Comparison of ENCODE assay signal across 22 cellular contexts in the genomic region with DNA sequence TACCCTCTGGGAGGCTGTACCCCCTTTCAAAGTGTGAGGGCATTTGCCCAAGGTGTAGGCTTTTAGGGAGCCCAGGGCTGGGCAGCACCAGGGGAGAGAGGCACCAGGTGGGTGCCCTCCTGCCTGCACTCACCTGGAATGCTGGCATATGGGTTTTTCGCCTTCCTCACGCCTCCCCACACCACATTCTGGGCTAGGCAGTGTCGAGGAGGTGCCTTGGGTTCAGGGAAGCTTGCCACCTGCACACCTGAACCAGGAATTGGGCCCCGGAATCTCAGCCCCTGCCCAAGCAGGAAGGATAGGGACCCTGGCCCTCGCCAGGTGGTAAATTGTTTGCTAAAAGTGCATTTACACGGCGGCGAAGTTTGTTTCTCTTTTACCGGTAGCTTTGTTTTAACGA. TPM values are rescaled to one million over a fixed set of nuclear protein-coding genes. Genes with fewer than 3 reads are reported as not detected.
A peak's percentile ranks its signal among the peaks of the same experiment; 100 is the strongest.
DNase-seq lines count a peak whose midpoint lies in the region; ATAC-seq, FAIRE-seq and TF ChIP-seq lines count a peak whose summit lies in the region.
"Had no signal": no experiment of that assay in that cellular context is flagged by ENCODE, and none has a peak within 500 bp of the region (broad histone marks: within the 10 kb centered on the region; RNA-seq: fewer than 3 reads in every experiment).

No MANE protein-coding gene starts in this region.

- 4% methylated on average over 10 of the region's 10 CpGs; no CpG with 5 or more reads in 1 of the 2 experiments for WGBS in H1 (ENCODE audit: extremely low coverage in 1 of 2, insufficient coverage in 1 of 2, insufficient read length in 1 of 2, insufficient replicate concordance in 2 of 2, low coverage in 1 of 2, low lambda C conversion rate in 2 of 2, missing lambda C conversion rate in 1 of 2), 2 experiments
- 13% methylated on average over 8 of the region's 10 CpGs for WGBS in mesenchymal stem cell

- H3K9ac ChIP-seq in H1 (replicated peaks in 1 of 4; ENCODE audit: extremely low read depth in 1 of 4, low read depth in 3 of 4, low read length in 3 of 4) (no peak overlapping the region), mesenchymal stem cell (ENCODE audit: low read length) (no peak overlapping the region)
- H3K9ac ChIP-seq: BLaER1 treated with 17β-estradiol and CSF1 and Interleukin-3, amounts not matched to agents 10 nM and 100 nM had no signal

- TF ChIP-seq RAD21 in H1 (IDR thresholded peaks at IDR 0.05 in 1 of 2, conservative IDR thresholded peaks at IDR 0.05 in 1 of 2; ENCODE audit: low read depth in 2 of 2, low read length in 2 of 2) = no peak

- CTCF ChIA-PET in H1 (lab: Charles Lee; ENCODE audit: partially characterized antibody) = interaction anchor here (0.7 to 3.6 kb wide), 19 partner anchors 9 to 869 kb away, joined by 3 to 19 read pairs (median 5); no protein-coding TSS in a partner anchor

- peaks cover 11 to 26% of the 10 kb centered on the region in 2 donors for H3K27me3 ChIP-seq in right atrium auricular region
- H3K27me3 ChIP-seq in H1 (replicated peaks in 1 of 4; ENCODE audit: control insufficient read depth in 3 of 4, extremely low read depth in 1 of 4, insufficient read depth in 3 of 4, low read length in 3 of 4) = peaks cover 40 to 70% (median 64%) of the 10 kb centered on the region in 4 experiments; a peak in 6 of 7 replicates
- peaks cover 0 to 53% of the 10 kb centered on the region in 2 experiments for H3K27me3 ChIP-seq in mesenchymal stem cell (ENCODE audit: control insufficient read depth in 1 of 2, insufficient read depth in 1 of 2, low read length in 2 of 2)

- H3K18ac ChIP-seq in H1 (ENCODE audit: extremely low read depth, low read length) = 0 out of 2 replicates have a peak overlapping the region, but pooled peaks have one; percentile 32
- H3K18ac ChIP-seq in mesenchymal stem cell (ENCODE audit: low read depth in 1 of 2, low read length in 2 of 2) = peak overlapping the region; percentile 28 to 71

- no peak overlapping the region for H3K4me3 Mint-ChIP-seq in stimulated activated naive B cell treated with anti-CD40 and anti-IgM and Interleukin-4, amounts not matched to agents 10 μg/mL and 1 μg/mL and 100 μg/mL, for 72 hours

- H2AFZ ChIP-seq in H1 (ENCODE audit: low read length) (no peak overlapping the region), mesenchymal stem cell (ENCODE audit: low read depth, low read length) (no peak overlapping the region)

- peaks cover 0 to 4% of the 10 kb centered on the region in 2 donors for H3K9me3 Mint-ChIP-seq in stimulated activated naive B cell treated with anti-CD40 and anti-IgM and Interleukin-4, amounts not matched to agents 10 μg/mL and 1 μg/mL and 100 μg/mL, for 72 hours

- ATAC-seq in stimulated activated naive B cell treated with anti-CD40 and anti-IgM and Interleukin-4, amounts not matched to agents 10 μg/mL and 1 μg/mL and 100 μg/mL, for 72 hours (replicated peaks) = no peak
- no peak for ATAC-seq in HG02885 (IDR thresholded peaks at IDR 0.05; ENCODE audit: poor library complexity, unreplicated experiment)
- ATAC-seq: GM12878 had no signal

- 0 out of 2 replicates have a peak overlapping the region, but pooled peaks have one; percentile 47 for H2AK5ac ChIP-seq in H1 (ENCODE audit: low read depth, low read length)
- peak overlapping the region; percentile 17 for H2AK5ac ChIP-seq in mesenchymal stem cell (ENCODE audit: low read length, severe bottlenecking)

- peaks cover 10 to 13% of the 10 kb centered on the region in 2 donors for H3K4me1 Mint-ChIP-seq in stimulated activated naive B cell treated with anti-CD40 and anti-IgM and Interleukin-4, amounts not matched to agents 10 μg/mL and 1 μg/mL and 100 μg/mL, for 72 hours

- POLR2A ChIA-PET in H1 (lab: Charles Lee; ENCODE audit: partially characterized antibody) = interaction anchor here (0.9 to 5.2 kb wide), 6 partner anchors 16 to 64 kb away, joined by 3 to 25 read pairs (median 3); no protein-coding TSS in a partner anchor

- no peak for TF ChIP-seq EP300 in H1 (IDR thresholded peaks at IDR 0.05; ENCODE audit: borderline replicate concordance in 1 of 2, low read depth in 2 of 2, low read length in 2 of 2)

- H3K79me1 ChIP-seq in H1 (ENCODE audit: low read depth, low read length) (no peaks in the 10 kb centered on the region), mesenchymal stem cell (replicated peaks; ENCODE audit: low read length, poor library complexity, severe bottlenecking) (peaks cover 51% of the 10 kb centered on the region)

- intact Hi-C loops in cardiac septum (cut with DNase I) = loop anchor here (10.0 kb wide), 1 partner anchor 670 kb away; no protein-coding TSS in a partner anchor

- DNase-seq in cardiac septum (ENCODE audit: low spot score) (peak; percentile 31), right atrium auricular region (ENCODE audit: low spot score) (no peak), H1 (ENCODE audit: low read depth in 1 of 2, low spot score in 2 of 2) (peak in 1 of 2 experiments; percentile 66), mesenchymal stem cell (no peak), superior temporal gyrus (ENCODE audit: extremely low spot score) (no peak), SKM-1 treated with dmso at 0.1 percent for 144 hours (lab: John Stamatoyannopoulos, UW; ENCODE audit: unreplicated experiment) (no peak)
- no peak for DNase-seq in stimulated activated naive B cell treated with anti-CD40 and anti-IgM and Interleukin-4, amounts not matched to agents 10 μg/mL and 1 μg/mL and 100 μg/mL, for 72 hours
- DNase-seq: DMS79 treated with DMSO at 0.1 percent for 48 hours; GDM1; Kasumi-1; NCI-H1105; NCI-H1694 treated with DMSO at 0.1 percent for 48 hours; NCI-H69; NK-92 treated with Interleukin-12 subunit alpha and Interleukin-12 subunit beta, amount 100 ng/mL, for 24 hours; SIG-M5 had no signal

- peak overlapping the region; percentile 15 for H3K27ac Mint-ChIP-seq in stimulated activated naive B cell treated with anti-CD40 and anti-IgM and Interleukin-4, amounts not matched to agents 10 μg/mL and 1 μg/mL and 100 μg/mL, for 72 hours

- no peak overlapping the region for H3K56ac ChIP-seq in H1 (replicated peaks; ENCODE audit: insufficient read length, low read depth, low read length)

- peaks cover 0 to 6% of the 10 kb centered on the region in 2 experiments for H4K20me1 ChIP-seq in H1 (replicated peaks in 1 of 2; ENCODE audit: control insufficient read depth in 1 of 2, insufficient read depth in 2 of 2, low read length in 2 of 2)

- no peak overlapping the region for H4K5ac ChIP-seq in H1 (ENCODE audit: insufficient read length, low read depth, low read length)

- H3K4ac ChIP-seq in H1 (replicated peaks; ENCODE audit: insufficient read length, low read depth, low read length) = no peak overlapping the region
- H3K4ac ChIP-seq in mesenchymal stem cell (ENCODE audit: low read depth in 1 of 2, low read length in 2 of 2) = peak overlapping the region in 1 of 2 experiments; percentile 74

- H3K36me3 ChIP-seq in right atrium auricular region (no peaks in the 10 kb centered on the region), H1 (ENCODE audit: control insufficient read depth in 2 of 4, insufficient read depth in 4 of 4, low read length in 3 of 4) (no peaks in the 10 kb centered on the region), mesenchymal stem cell (ENCODE audit: control insufficient read depth in 1 of 2, insufficient read depth in 2 of 2, low read depth in 1 of 2, low read length in 2 of 2) (peaks cover 0 to 6% of the 10 kb centered on the region in 2 experiments)
- H3K36me3 ChIP-seq: BLaER1 treated with 17β-estradiol and CSF1 and Interleukin-3, amounts not matched to agents 10 nM and 100 nM had no signal

- no peak overlapping the region for H3K14ac ChIP-seq in H1 (ENCODE audit: insufficient read length)
- no peak overlapping the region for H3K14ac ChIP-seq in mesenchymal stem cell (ENCODE audit: low read length in 2 of 2)

- H2BK15ac ChIP-seq in H1 (ENCODE audit: low read length) (no peak overlapping the region; the same call in 1 of the 2 replicates), mesenchymal stem cell (ENCODE audit: low read depth, poor library complexity, severe bottlenecking) (no peak overlapping the region)

- no peaks in the 10 kb centered on the region for H3K79me2 ChIP-seq in H1 (ENCODE audit: control insufficient read depth in 1 of 2, insufficient read depth in 2 of 2, low read length in 2 of 2)

- no peak overlapping the region for H3K27ac ChIP-seq in right atrium auricular region
- H3K27ac ChIP-seq in H1 (ENCODE audit: low read depth, low read length) = no peak overlapping the region
- no peak overlapping the region for H3K27ac ChIP-seq in mesenchymal stem cell (ENCODE audit: low read length, poor library complexity, severe bottlenecking)
- H3K27ac ChIP-seq: BLaER1 treated with 17β-estradiol and CSF1 and Interleukin-3, amounts not matched to agents 10 nM and 100 nM had no signal

- H2BK12ac ChIP-seq in H1 (ENCODE audit: low read depth, low read length) (0 out of 2 replicates have a peak overlapping the region, but pooled peaks have one; percentile 90), mesenchymal stem cell (ENCODE audit: low read length in 2 of 2) (peak overlapping the region; percentile 28 to 61)

- H2BK20ac ChIP-seq in H1 (ENCODE audit: low read length) = peak overlapping the region; percentile 11; the same call in 1 of the 2 replicates

- H4K8ac ChIP-seq in H1 (ENCODE audit: extremely low read depth, insufficient read depth, low read length) (no peak overlapping the region; the same call in 1 of the 2 replicates), mesenchymal stem cell (ENCODE audit: low read length) (peak overlapping the region; percentile 55)

- peaks cover 32% of the 10 kb centered on the region; the same call in 1 of the 2 replicates for H3K23me2 ChIP-seq in H1 (ENCODE audit: low read depth, low read length)

- peak overlapping the region; percentile 41; the same call in 1 of the 2 replicates for H2BK5ac ChIP-seq in H1 (ENCODE audit: low read depth, low read length)
- H2BK5ac ChIP-seq in mesenchymal stem cell (ENCODE audit: low read depth, low read length, poor library complexity, severe bottlenecking) = no peak overlapping the region

- no peak for FAIRE-seq in H1 (lab: Jason Lieb, UNC)
- FAIRE-seq: A204.1, GM12878, GM18507 had no signal

- H2BK120ac ChIP-seq in H1 (replicated peaks; ENCODE audit: low read depth, low read length) (no peak overlapping the region), mesenchymal stem cell (ENCODE audit: low read depth, low read length) (peak overlapping the region; percentile 45)

- no peak for TF ChIP-seq POLR2A in H1 (IDR thresholded peaks at IDR 0.05; ENCODE audit: control extremely low read depth in 1 of 2, low read depth in 2 of 2, low read length in 2 of 2)

- H4K91ac ChIP-seq in H1 (replicated peaks; ENCODE audit: insufficient read length, low read length) (peak overlapping the region; percentile 2), mesenchymal stem cell (ENCODE audit: low read length) (peak overlapping the region; percentile 10)

- H3K4me1 ChIP-seq in right atrium auricular region (peaks cover 0 to 26% of the 10 kb centered on the region in 2 donors), H1 (replicated peaks in 1 of 4; ENCODE audit: control insufficient read depth in 3 of 4, insufficient read depth in 4 of 4, low read length in 3 of 4) (peaks cover 11 to 33% (median 23%) of the 10 kb centered on the region in 4 experiments), mesenchymal stem cell (ENCODE audit: control insufficient read depth, insufficient read depth, low read depth, low read length) (peaks cover 43% of the 10 kb centered on the region)

- H3K27me3 Mint-ChIP-seq in stimulated activated naive B cell treated with anti-CD40 and anti-IgM and Interleukin-4, amounts not matched to agents 10 μg/mL and 1 μg/mL and 100 μg/mL, for 72 hours = peaks cover 68 to 82% of the 10 kb centered on the region in 2 donors

- H3K23ac ChIP-seq in H1 (ENCODE audit: insufficient read length) (no peak overlapping the region), mesenchymal stem cell (ENCODE audit: low read length in 2 of 2) (peak overlapping the region in 1 of 2 experiments; percentile 99)

- H3K4me3 ChIP-seq in right atrium auricular region = no peak overlapping the region
- peak overlapping the region; percentile 26 to 82 (median 45); a peak in 5 of 8 replicates for H3K4me3 ChIP-seq in H1 (ENCODE audit: extremely low read depth in 1 of 4, insufficient read depth in 2 of 4, low read depth in 3 of 4, low read length in 4 of 4)
- H3K4me3 ChIP-seq in mesenchymal stem cell (ENCODE audit: insufficient read depth in 1 of 2, low read depth in 1 of 2, low read length in 2 of 2) = no peak overlapping the region
- H3K4me3 ChIP-seq: BLaER1 treated with 17β-estradiol and CSF1 and Interleukin-3, amounts not matched to agents 10 nM and 100 nM; GM12878 had no signal

- no peak for TF ChIP-seq CTCF in right atrium auricular region (IDR thresholded peaks at IDR 0.05)
- no peak for TF ChIP-seq CTCF in H1 (IDR thresholded peaks at IDR 0.05; ENCODE audit: control extremely low read depth in 1 of 3, insufficient read depth in 1 of 3, low read depth in 1 of 3, low read length in 3 of 3)

- peak overlapping the region; percentile 86 to 95 for H3K4me2 ChIP-seq in H1 (ENCODE audit: insufficient read depth in 1 of 2, low read depth in 2 of 2, low read length in 2 of 2)
- no peak overlapping the region for H3K4me2 ChIP-seq in mesenchymal stem cell (ENCODE audit: low read length, poor library complexity, severe bottlenecking)

- H3K9me3 ChIP-seq in right atrium auricular region (no peaks in the 10 kb centered on the region), H1 (ENCODE audit: insufficient read depth in 2 of 2, low read depth in 1 of 2, low read length in 1 of 2) (no peaks in the 10 kb centered on the region), mesenchymal stem cell (ENCODE audit: control insufficient read depth, low read length) (no peaks in the 10 kb centered on the region)

- H3K36me3 Mint-ChIP-seq in stimulated activated naive B cell treated with anti-CD40 and anti-IgM and Interleukin-4, amounts not matched to agents 10 μg/mL and 1 μg/mL and 100 μg/mL, for 72 hours = peaks cover 3 to 4% of the 10 kb centered on the region in 2 donors

RNA-seq across cellular contexts. Expression of a gene that starts 5.1 kb away (rescaled TPM):
- total RNA-seq in cardiac septum (5.2 TPM), right atrium auricular region (1 to 10 TPM; 3.9 to 5.6 TPM)
- 9.3 and 12.3 TPM in 2 replicates for total RNA-seq in H1 (2021; fragmentation: NEBNext Ultra II Directional; extraction: Animal tissue kit (Norgen Biotek cat#: 25700))
- 3.1 and 3.8 TPM in 2 replicates for polyA plus RNA-seq in H1 (2011; rRNA removed)
- 2.3 TPM for polyA plus RNA-seq in H1 (2011; cell fraction: cytosol; rRNA removed)
- polyA plus RNA-seq in H1 (2011; cell fraction: nucleus; rRNA removed) = 10.5 TPM
- polyA plus RNA-seq in H1 (2012, experiment 1 of 2) = 5.8 to 7.8 TPM (median 6.4 TPM) in 4 replicates
- polyA plus RNA-seq in H1 (2012, experiment 2 of 2) = 4.2 TPM
- 15.1 TPM for polyA plus RNA-seq in H1 (2013, experiment 1 of 2)
- polyA plus RNA-seq in H1 (2013, experiment 2 of 2) = 14.7 TPM
- 5.5 TPM in 2 replicates for polyA minus RNA-seq in H1 (2011; rRNA and poly(A)+ RNA removed)
- 5.1 TPM for polyA minus RNA-seq in H1 (2011; cell fraction: cytosol; rRNA and poly(A)+ RNA removed)
- polyA minus RNA-seq in H1 (2011; cell fraction: nucleus; rRNA and poly(A)+ RNA removed) = 6.6 TPM
- polyA plus RNA-seq in mesenchymal stem cell (2013, experiment 1 of 2) = 28.5 TPM
- polyA plus RNA-seq in mesenchymal stem cell (2013, experiment 2 of 2) = 27.9 TPM
- total RNA-seq: OCI-LY7 had no signal
- polyA plus RNA-seq: GM12878, IgD-negative memory B cell had no signal

Comparison
In these comparisons a context has a peak if more than half of its experiments do, and no peak if none do; other contexts are left out.
1. H3K4me3 ChIP-seq: peak in H1 (4 of 4); none in right atrium auricular region (0 of 2) and mesenchymal stem cell (0 of 2).